ENCODE assay signal across 8 cellular contexts in genomic region chr1:9249534-9250335, GRCh38. TPM values are rescaled to one million over a fixed set of nuclear protein-coding genes. Genes with fewer than 3 reads are reported as not detected.
DNase-seq lines count a peak whose midpoint lies in the region; ATAC-seq, FAIRE-seq and TF ChIP-seq lines count a peak whose summit lies in the region.

No MANE protein-coding gene starts in this region.

- no peak overlapping the region for H3K27ac ChIP-seq in astrocyte (ENCODE audit: low read depth, low read length)
- H3K27ac ChIP-seq in keratinocyte (ENCODE audit: control insufficient read depth, insufficient read depth, low read length) = no peak overlapping the region

- H3K9me3 ChIP-seq in astrocyte (ENCODE audit: insufficient read depth, low read depth, low read length) (no peaks in the 10 kb centered on the region), keratinocyte (ENCODE audit: control insufficient read depth, low read depth, low read length) (no peaks in the 10 kb centered on the region)

- FAIRE-seq in astrocyte (lab: Jason Lieb, UNC) = no peak
- peak; percentile 87 for FAIRE-seq in keratinocyte (lab: Jason Lieb, UNC)

- peaks cover 22% of the 10 kb centered on the region for H3K79me2 ChIP-seq in astrocyte (ENCODE audit: insufficient read depth, low read length)
- H3K79me2 ChIP-seq in keratinocyte (ENCODE audit: control insufficient read depth, insufficient read depth, low read length) = no peaks in the 10 kb centered on the region

- H3K9me3 Mint-ChIP-seq in astrocyte (ENCODE audit: unreplicated experiment) = no peaks in the 10 kb centered on the region

- no peak overlapping the region for H3K4me3 Mint-ChIP-seq in astrocyte (ENCODE audit: unreplicated experiment)

- H3K9me1 ChIP-seq in keratinocyte (ENCODE audit: control insufficient read depth, extremely low read depth, insufficient read depth, low read length) = no peaks in the 10 kb centered on the region

- H3K27me3 ChIP-seq in astrocyte (ENCODE audit: insufficient read depth, low read length) (no peaks in the 10 kb centered on the region), keratinocyte (ENCODE audit: control insufficient read depth, extremely low read depth, insufficient read depth, low read length) (peaks cover 19% of the 10 kb centered on the region)

- H3K4me3 ChIP-seq in GM12864 (ENCODE audit: low read depth, low read length) (no peak overlapping the region), astrocyte (ENCODE audit: insufficient read depth, low read depth, low read length) (no peak overlapping the region), keratinocyte (ENCODE audit: control insufficient read depth in 2 of 3, extremely low read depth in 1 of 3, insufficient read depth in 2 of 3, low read depth in 1 of 3, low read length in 3 of 3) (no peak overlapping the region)

- peaks cover 16% of the 10 kb centered on the region for H3K36me3 Mint-ChIP-seq in astrocyte (ENCODE audit: low read depth, unreplicated experiment)

- DNase-seq in GM12864 (ENCODE audit: low read depth) (no peak), NCI-H510A (lab: John Stamatoyannopoulos, UW) (peak; percentile 70), astrocyte (ENCODE audit: low read depth) (no peak), keratinocyte (ENCODE audit: low read depth, low spot score) (no peak)
- DNase-seq in stimulated activated CD4-positive, alpha-beta T cell treated with anti-CD3 and anti-CD28 coated beads, Interleukin-4, amount 100 ng/mL, for 24 hours = peak; percentile 29

- peak; percentile 71 for TF ChIP-seq CTCF in GM12864 (IDR thresholded peaks at IDR 0.05; ENCODE audit: low read depth, low read length, missing control alignments)
- peak; percentile 32 for TF ChIP-seq CTCF in astrocyte (IDR thresholded peaks at IDR 0.05; ENCODE audit: insufficient read depth, low read depth, low read length)
- TF ChIP-seq CTCF in keratinocyte (optimal IDR thresholded peaks at IDR 0.05 in 1 of 3, IDR thresholded peaks at IDR 0.05 in 1 of 3, conservative IDR thresholded peaks at IDR 0.05 in 1 of 3; ENCODE audit: extremely low read depth in 1 of 3, insufficient read depth in 2 of 3, low read length in 3 of 3) = peak in 2 of 3 experiments; percentile 78 to 94

- peaks cover 12% of the 10 kb centered on the region for H3K27me3 Mint-ChIP-seq in astrocyte (ENCODE audit: low read depth, unreplicated experiment)

- H4K20me1 ChIP-seq in astrocyte (ENCODE audit: insufficient read depth, low read length) = peaks cover 34% of the 10 kb centered on the region
- no peaks in the 10 kb centered on the region for H4K20me1 ChIP-seq in keratinocyte (ENCODE audit: control insufficient read depth, extremely low read depth, insufficient read depth, low read length)

- ATAC-seq in GM21390 (IDR thresholded peaks at IDR 0.05; ENCODE audit: unreplicated experiment) = no peak
- ATAC-seq in GM19452 (IDR thresholded peaks at IDR 0.05; ENCODE audit: unreplicated experiment) = no peak
- no peak for ATAC-seq in HG03457 (IDR thresholded peaks at IDR 0.05; ENCODE audit: unreplicated experiment)

- H3K4me2 ChIP-seq in astrocyte (ENCODE audit: low read length) (no peak overlapping the region), keratinocyte (ENCODE audit: control insufficient read depth, extremely low read depth, insufficient read depth, low read depth, low read length) (no peak overlapping the region)

- peak overlapping the region; percentile 59 for H3K27ac Mint-ChIP-seq in astrocyte (ENCODE audit: unreplicated experiment)

- peaks cover 26% of the 10 kb centered on the region for H3K4me1 Mint-ChIP-seq in astrocyte (ENCODE audit: low read depth, unreplicated experiment)

- dilution Hi-C loops in keratinocyte (cut with MboI; ENCODE audit: extremely low pct_ligation_motif_present, low sequenced_read_pairs) = no loop called here

- H3K4me1 ChIP-seq in astrocyte (ENCODE audit: insufficient read depth, low read length) (peaks cover 29% of the 10 kb centered on the region), keratinocyte (ENCODE audit: control insufficient read depth, extremely low read depth, insufficient read depth, low read length) (peaks cover 15% of the 10 kb centered on the region)

- no peak overlapping the region for H3K9ac ChIP-seq in astrocyte (ENCODE audit: low read length)
- no peak overlapping the region for H3K9ac ChIP-seq in keratinocyte (ENCODE audit: control insufficient read depth, extremely low read depth, insufficient read depth, low read length)

- H3K36me3 ChIP-seq in astrocyte (ENCODE audit: insufficient read depth, low read length) (no peaks in the 10 kb centered on the region), keratinocyte (ENCODE audit: control insufficient read depth in 2 of 2, extremely low read depth in 1 of 2, insufficient read depth in 2 of 2, low read length in 2 of 2) (no peaks in the 10 kb centered on the region)

- H2AFZ ChIP-seq in astrocyte (ENCODE audit: low read depth, low read length) (no peak overlapping the region), keratinocyte (ENCODE audit: control insufficient read depth, low read length) (no peak overlapping the region)

RNA-seq across cellular contexts. Expression of gene H6PD, which starts 15.2 kb away (rescaled TPM):
- 13.9 and 18.9 TPM in 2 replicates for total RNA-seq in astrocyte
- polyA plus RNA-seq in keratinocyte = 3.3 to 4.5 TPM (median 4.4 TPM) in 3 replicates
- 1.2 TPM for polyA plus RNA-seq in keratinocyte (2011; ENCODE audit: low read depth)
- 2.1 TPM in 2 replicates for polyA plus RNA-seq in keratinocyte (2011; cell fraction: cytosol; rRNA removed)
- polyA plus RNA-seq in keratinocyte (2011; cell fraction: nucleus; rRNA removed) = 13.8 and 18.0 TPM in 2 replicates
- 4.2 and 5.5 TPM in 2 replicates for polyA plus RNA-seq in keratinocyte (2012; ENCODE audit: low replicate concordance)
- 4.9 to 10.6 TPM (median 6.0 TPM) in 3 replicates for polyA minus RNA-seq in keratinocyte
- polyA minus RNA-seq in keratinocyte (2011; cell fraction: cytosol; rRNA and poly(A)+ RNA removed) = 4.6 TPM
- polyA minus RNA-seq in keratinocyte (2011; cell fraction: nucleus; rRNA and poly(A)+ RNA removed) = 12.8 and 18.5 TPM in 2 replicates

RNA-seq across cellular contexts. Expression of gene SPSB1, which starts 43.0 kb away (rescaled TPM):
- 53.5 and 56.7 TPM in 2 replicates for total RNA-seq in astrocyte
- polyA plus RNA-seq in keratinocyte = 16.9 to 43.2 TPM (median 19.8 TPM) in 3 replicates
- 19.8 TPM for polyA plus RNA-seq in keratinocyte (2011; ENCODE audit: low read depth)
- 12.1 and 17.8 TPM in 2 replicates for polyA plus RNA-seq in keratinocyte (2011; cell fraction: cytosol; rRNA removed)
- 19.7 and 26.5 TPM in 2 replicates for polyA plus RNA-seq in keratinocyte (2011; cell fraction: nucleus; rRNA removed)
- polyA plus RNA-seq in keratinocyte (2012; ENCODE audit: low replicate concordance) = 18.5 and 23.4 TPM in 2 replicates
- polyA minus RNA-seq in keratinocyte = 14.3 to 41.7 TPM (median 16.8 TPM) in 3 replicates
- 18.4 TPM for polyA minus RNA-seq in keratinocyte (2011; cell fraction: cytosol; rRNA and poly(A)+ RNA removed)
- 19.2 and 24.3 TPM in 2 replicates for polyA minus RNA-seq in keratinocyte (2011; cell fraction: nucleus; rRNA and poly(A)+ RNA removed)

Comparison
In these comparisons a context has a peak if more than half of its experiments do, and no peak if none do; other contexts are left out.
1. DNase-seq: peak in NCI-H510A (single experiment) and stimulated activated CD4-positive, alpha-beta T cell treated with anti-CD3 and anti-CD28 coated beads, Interleukin-4, amount 100 ng/mL, for 24 hours (single experiment); none in GM12864 (single experiment), astrocyte (single experiment) and keratinocyte (single experiment).
2. CTCF ChIP-seq: peak in every context shown above with its lines; median percentile 86 in keratinocyte; 71 in GM12864; 32 in astrocyte.